In genomic region chr15:66228807-66229557, GRCh38 we compare ENCODE assay signal across 2 cellular contexts.
A peak's percentile ranks its signal among the peaks of the same experiment; 100 is the strongest.
TF ChIP-seq lines count a peak whose summit lies in the region.

No MANE protein-coding gene starts in this region.

TF ChIP-seq in HepG2, 621 proteins besides CTCF, POLR2A, EP300 and RAD21:
- TF ChIP-seq ZNF121 (CRISPR knock-in tag; IDR thresholded peaks at IDR 0.05) (no peak), ZNF790 (CRISPR knock-in tag; IDR thresholded peaks at IDR 0.05; ENCODE audit: borderline replicate concordance) (peak; percentile 99), ZNF720 (CRISPR knock-in tag; IDR thresholded peaks at IDR 0.05) (no peak)

TF ChIP-seq in K562, 482 proteins besides CTCF, POLR2A, EP300 and RAD21:
- no peak for TF ChIP-seq DLX4 (CRISPR knock-in tag; IDR thresholded peaks at IDR 0.05)
- TF ChIP-seq MXD1 (CRISPR knock-in tag; IDR thresholded peaks at IDR 0.05; ENCODE audit: borderline replicate concordance, poor library complexity, severe bottlenecking), result no peak
